ENCODE assay signal across 27 cellular contexts in genomic region chr15:29065571-29065970, GRCh38.
"Had no signal": no experiment of that assay in that cellular context is flagged by ENCODE, and none has a peak within 500 bp of the region (broad histone marks: within the 10 kb centered on the region; RNA-seq: fewer than 3 reads in every experiment).

No MANE protein-coding gene starts in this region.

- H3K9me3 ChIP-seq: body of pancreas had no signal

- DNase-seq: activated CD4-positive, alpha-beta T cell treated with anti-CD3 and anti-CD28 coated beads for 48 hours; activated CD4-positive, alpha-beta T cell treated with anti-CD3 and anti-CD28 coated beads, Interleukin-2, amount 50 U/mL, for 4 hours; activated CD4-positive, CD25-positive, alpha-beta regulatory T cell treated with anti-CD3 and anti-CD28 coated beads, Interleukin-2, amount 50 U/mL, for 72 hours; activated CD8-positive, alpha-beta memory T cell treated with anti-CD3 and anti-CD28 coated beads, Interleukin-2, amount 10 ng/mL, durations not matched to agents 7 days and 5 days; activated effector memory CD4-positive, alpha-beta T cell treated with Interleukin-2 at 50 U/mL for 16 hours; activated naive CD4-positive, alpha-beta T cell; activated naive CD8-positive, alpha-beta T cell treated with anti-CD3 and anti-CD28 coated beads, Interleukin-2, amount 50 U/mL, for 24 hours; activated T-cell treated with anti-CD3 and anti-CD28 coated beads, Interleukin-2, amount 50 U/mL, for 24 hours; amniotic stem cell; body of pancreas; NCI-H1092; NCI-H1417; NCI-H1930; NCI-H2107; NCI-H2171 treated with DMSO at 0.1 percent for 48 hours; NCI-H226; NCI-H526; NCI-H774; T-cell; T-helper 2 cell; T1000 had no signal

- H3K27me3 Mint-ChIP-seq: activated CD8-positive, alpha-beta memory T cell treated with anti-CD3 and anti-CD28 coated beads, Interleukin-2, amount 10 ng/mL, durations not matched to agents 7 days and 5 days; activated naive CD8-positive, alpha-beta T cell treated with anti-CD3 and anti-CD28 coated beads, Interleukin-2, amount 50 U/mL, for 24 hours; activated T-cell treated with anti-CD3 and anti-CD28 coated beads, Interleukin-2, amount 50 U/mL, for 24 hours; T-cell had no signal

- H3K4me3 ChIP-seq: ascending aorta, body of pancreas, SK-N-MC had no signal

- ATAC-seq: activated CD8-positive, alpha-beta memory T cell treated with anti-CD3 and anti-CD28 coated beads, Interleukin-2, amount 10 ng/mL, durations not matched to agents 7 days and 5 days; activated naive CD4-positive, alpha-beta T cell treated with anti-CD3 and anti-CD28 coated beads, Interleukin-2, amount 50 U/mL, for 72 hours; activated naive CD8-positive, alpha-beta T cell treated with anti-CD3 and anti-CD28 coated beads, Interleukin-2, amount 50 U/mL, for 24 hours; body of pancreas; T-cell; WTC11 had no signal

- H3K36me3 Mint-ChIP-seq: activated CD8-positive, alpha-beta memory T cell treated with anti-CD3 and anti-CD28 coated beads, Interleukin-2, amount 10 ng/mL, durations not matched to agents 7 days and 5 days had no signal

- H3K27ac ChIP-seq: ascending aorta, body of pancreas, KMS-11, SK-N-MC had no signal

- H3K4me3 Mint-ChIP-seq: activated CD8-positive, alpha-beta memory T cell treated with anti-CD3 and anti-CD28 coated beads, Interleukin-2, amount 10 ng/mL, durations not matched to agents 7 days and 5 days; activated naive CD8-positive, alpha-beta T cell treated with anti-CD3 and anti-CD28 coated beads, Interleukin-2, amount 50 U/mL, for 24 hours; activated T-cell treated with anti-CD3 and anti-CD28 coated beads, Interleukin-2, amount 50 U/mL, for 24 hours; activated T-helper 1 cell treated with anti-CD3 and anti-CD28 coated beads, Interleukin-12 subunit alpha, Interleukin-12 subunit beta, Interleukin-2, Interleukin-4 antibody, amounts not matched to agents 30 ng/mL and 10 ng/mL and 1 ng/mL, durations not matched to agents 14 hours and 24 hours and 36 hours; T-cell; WTC11 had no signal

- H3K9me3 Mint-ChIP-seq: activated T-helper 1 cell treated with anti-CD3 and anti-CD28 coated beads, Interleukin-12 subunit alpha, Interleukin-12 subunit beta, Interleukin-2, Interleukin-4 antibody, amounts not matched to agents 30 ng/mL and 10 ng/mL and 1 ng/mL, durations not matched to agents 14 hours and 24 hours and 36 hours had no signal

- H3K27me3 ChIP-seq: ascending aorta, body of pancreas had no signal

- H3K36me3 ChIP-seq: ascending aorta had no signal

- H3K27ac Mint-ChIP-seq: activated CD8-positive, alpha-beta memory T cell treated with anti-CD3 and anti-CD28 coated beads, Interleukin-2, amount 10 ng/mL, durations not matched to agents 7 days and 5 days; activated naive CD4-positive, alpha-beta T cell treated with anti-CD3 and anti-CD28 coated beads, Interleukin-2, amount 50 U/mL, for 72 hours; activated naive CD8-positive, alpha-beta T cell treated with anti-CD3 and anti-CD28 coated beads, Interleukin-2, amount 50 U/mL, for 24 hours; activated T-cell treated with anti-CD3 and anti-CD28 coated beads, Interleukin-2, amount 50 U/mL, for 24 hours; activated T-helper 1 cell treated with anti-CD3 and anti-CD28 coated beads, Interleukin-12 subunit alpha, Interleukin-12 subunit beta, Interleukin-2, Interleukin-4 antibody, amounts not matched to agents 30 ng/mL and 10 ng/mL and 1 ng/mL, durations not matched to agents 14 hours and 24 hours and 36 hours; WTC11 had no signal

- H3K4me1 ChIP-seq: ascending aorta had no signal
